In the genomic region with DNA sequence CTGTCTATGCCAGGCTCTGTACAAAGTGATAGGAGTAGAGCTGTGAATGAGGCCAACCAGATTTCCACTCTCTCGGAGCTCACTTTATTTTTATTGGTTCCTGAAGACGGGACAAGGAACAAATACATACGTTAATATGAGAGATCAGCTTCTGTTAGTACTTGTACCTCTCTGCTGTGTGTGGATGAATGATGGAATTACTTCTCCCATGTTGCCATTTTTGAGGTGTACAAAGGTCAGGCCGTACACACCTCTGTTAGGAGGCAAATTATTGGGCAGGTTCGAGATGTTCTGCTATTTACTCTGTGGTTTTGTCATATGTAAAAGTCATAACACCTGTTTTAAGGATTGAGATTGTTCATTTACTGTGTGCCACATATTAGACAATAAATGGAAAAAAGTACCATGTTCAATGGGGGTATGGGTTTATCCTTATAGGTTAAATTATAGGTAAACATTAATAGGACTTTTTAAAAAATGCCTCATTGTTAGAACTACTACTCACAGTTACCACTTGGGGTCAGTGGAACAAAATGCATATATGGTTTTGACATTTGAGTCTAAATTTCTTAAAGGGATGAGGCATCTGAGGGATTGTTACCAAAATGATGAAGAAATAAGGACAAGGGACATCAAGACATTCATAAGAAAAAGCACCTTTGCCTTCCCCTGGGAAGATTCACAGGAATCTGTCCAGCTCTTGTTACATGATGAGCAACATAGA, we compare ENCODE assay signal across 10 cellular contexts. TPM values are rescaled to one million over a fixed set of nuclear protein-coding genes. Genes with fewer than 3 reads are reported as not detected.
DNase-seq lines count a peak whose midpoint lies in the region; ATAC-seq and TF ChIP-seq lines count a peak whose summit lies in the region.
"Had no signal": no experiment of that assay in that cellular context is flagged by ENCODE, and none has a peak within 500 bp of the region (broad histone marks: within the 10 kb centered on the region; RNA-seq: fewer than 3 reads in every experiment).

No MANE protein-coding gene starts in this region.

- no peaks in the 10 kb centered on the region for H3K27me3 ChIP-seq in stomach

- no peaks in the 10 kb centered on the region for H3K36me3 ChIP-seq in stomach

- H3K4me1 ChIP-seq in stomach: peaks cover 16 to 51% (median 30%) of the 10 kb centered on the region in 4 donors

- H3K4me3 ChIP-seq in fibroblast of mammary gland (ENCODE audit: control insufficient read depth, low read depth, low read length) (no peak overlapping the region), stomach (peak overlapping the region in 3 of 4 donors; percentile 60 to 73 (median 73))

- H3K9me3 ChIP-seq in stomach: no peaks in the 10 kb centered on the region

- no peak overlapping the region for H3K27ac Mint-ChIP-seq in activated CD8-positive, alpha-beta memory T cell treated with anti-CD3 and anti-CD28 coated beads, Interleukin-2, amount 10 ng/mL, durations not matched to agents 7 days and 5 days

- peak; percentile 37 for TF ChIP-seq CTCF in fibroblast of mammary gland (conservative IDR thresholded peaks at IDR 0.05; ENCODE audit: control insufficient read depth, insufficient read depth, low read depth, low read length)
- no peak for TF ChIP-seq CTCF in stomach (IDR thresholded peaks at IDR 0.05)

- peak overlapping the region; percentile 52 to 99 (median 97) for H3K27ac ChIP-seq in stomach

- intact Hi-C loops in stomach (cut with DNase I; ENCODE audit: low total_unique reads): no loop called here

- H3K36me3 Mint-ChIP-seq in activated CD8-positive, alpha-beta memory T cell treated with anti-CD3 and anti-CD28 coated beads, Interleukin-2, amount 10 ng/mL, durations not matched to agents 7 days and 5 days: peaks cover 1% of the 10 kb centered on the region

- no peaks in the 10 kb centered on the region for H3K27me3 Mint-ChIP-seq in activated CD8-positive, alpha-beta memory T cell treated with anti-CD3 and anti-CD28 coated beads, Interleukin-2, amount 10 ng/mL, durations not matched to agents 7 days and 5 days

- H3K4me3 Mint-ChIP-seq in activated CD8-positive, alpha-beta memory T cell treated with anti-CD3 and anti-CD28 coated beads, Interleukin-2, amount 10 ng/mL, durations not matched to agents 7 days and 5 days: peak overlapping the region; percentile 90

- no peak for TF ChIP-seq EP300 in stomach (IDR thresholded peaks at IDR 0.05)

- no peak for TF ChIP-seq POLR2A in stomach (IDR thresholded peaks at IDR 0.05)

- CTCF ChIA-PET in activated CD8-positive, alpha-beta memory T cell treated with anti-CD3 and anti-CD28 coated beads, Interleukin-2, amount 10 ng/mL, durations not matched to agents 7 days and 5 days (lab: Charles Lee): interaction anchor here (1.6 to 7.7 kb wide), 6 partner anchors 26 to 219 kb away, joined by 4 to 81 read pairs (median 10); a partner anchor contains a TSS

- H3K4me1 Mint-ChIP-seq in activated CD8-positive, alpha-beta memory T cell treated with anti-CD3 and anti-CD28 coated beads, Interleukin-2, amount 10 ng/mL, durations not matched to agents 7 days and 5 days: peaks cover 43% of the 10 kb centered on the region

- 34 to 51% (median 45%) methylated on average over 5 of the region's 5 CpGs for WGBS in stomach, 5 donors

- no peak for DNase-seq in activated CD8-positive, alpha-beta memory T cell treated with anti-CD3 and anti-CD28 coated beads, Interleukin-2, amount 10 ng/mL, durations not matched to agents 7 days and 5 days
- no peak for DNase-seq in activated CD8-positive, alpha-beta memory T cell treated with anti-CD3 and anti-CD28 coated beads, Interleukin-2, amount 50 U/mL, for 48 hours
- DNase-seq in OCI-M1 (lab: John Stamatoyannopoulos, UW): peak; percentile 62
- peak; percentile 44 for DNase-seq in fibroblast of mammary gland (ENCODE audit: low read depth)
- DNase-seq in stomach: no peak
- no peak for DNase-seq in AG20443 (ENCODE audit: low spot score)
- no peak for DNase-seq in NK-92 treated with Interleukin-12 subunit alpha and Interleukin-12 subunit beta, amount 100 ng/mL, for 24 hours (lab: John Stamatoyannopoulos, UW)
- DNase-seq in NCI-H187 (lab: John Stamatoyannopoulos, UW): no peak
- DNase-seq: GDM1, NCI-H1092 treated with DMSO at 0.1 percent for 48 hours had no signal

- no peaks in the 10 kb centered on the region for H3K9me3 Mint-ChIP-seq in activated CD8-positive, alpha-beta memory T cell treated with anti-CD3 and anti-CD28 coated beads, Interleukin-2, amount 10 ng/mL, durations not matched to agents 7 days and 5 days (ENCODE audit: low read depth)

- ATAC-seq in activated CD8-positive, alpha-beta memory T cell treated with anti-CD3 and anti-CD28 coated beads, Interleukin-2, amount 10 ng/mL, durations not matched to agents 7 days and 5 days: no peak

RNA-seq across cellular contexts. Expression of a gene that starts 26.9 kb away (rescaled TPM):
- 100 to 1,000 TPM; 102 to 116 TPM for total RNA-seq in activated CD8-positive, alpha-beta memory T cell treated with anti-CD3 and anti-CD28 coated beads, Interleukin-2, amount 10 ng/mL, durations not matched to agents 7 days and 5 days
- total RNA-seq in stomach: 10 to 100 TPM in 4 of 5 donors, 1 to 10 TPM in 1; 1.4 to 65.9 (median 19.2) TPM
- 10 to 100 TPM; 12.7 to 16.0 (median 13.0) TPM for polyA plus RNA-seq in stomach

RNA-seq across cellular contexts. Expression of a gene that starts 27.1 kb away (rescaled TPM):
- 1 to 10 TPM; 1.6 to 1.9 TPM for total RNA-seq in activated CD8-positive, alpha-beta memory T cell treated with anti-CD3 and anti-CD28 coated beads, Interleukin-2, amount 10 ng/mL, durations not matched to agents 7 days and 5 days
- total RNA-seq in stomach: 1 to 10 TPM in 3 of 5 donors, not detected in 2; 1.0 to 3.1 (median 1.5) TPM
- polyA plus RNA-seq in stomach: 1 to 10 TPM; 1.1 to 2.4 (median 1.4) TPM

RNA-seq across cellular contexts. Expression of a gene that starts 37.6 kb away (rescaled TPM):
- total RNA-seq in activated CD8-positive, alpha-beta memory T cell treated with anti-CD3 and anti-CD28 coated beads, Interleukin-2, amount 10 ng/mL, durations not matched to agents 7 days and 5 days: not detected
- total RNA-seq in stomach: 1 to 10 TPM in 1 of 5 donors, not detected in 4; 2.4 TPM
- polyA plus RNA-seq in stomach: not detected

Comparison
In these comparisons a context has a peak if more than half of its experiments do, and no peak if none do; other contexts are left out.
1. DNase-seq: peak in OCI-M1 (single experiment) and fibroblast of mammary gland (single experiment); none in activated CD8-positive, alpha-beta memory T cell treated with anti-CD3 and anti-CD28 coated beads, Interleukin-2, amount 10 ng/mL, durations not matched to agents 7 days and 5 days (single experiment), activated CD8-positive, alpha-beta memory T cell treated with anti-CD3 and anti-CD28 coated beads, Interleukin-2, amount 50 U/mL, for 48 hours (single experiment), stomach (single experiment), AG20443 (single experiment), NK-92 treated with Interleukin-12 subunit alpha and Interleukin-12 subunit beta, amount 100 ng/mL, for 24 hours (single experiment) and NCI-H187 (0 of 2).